Comparison of ENCODE assay signal across 24 cellular contexts in the genomic region with DNA sequence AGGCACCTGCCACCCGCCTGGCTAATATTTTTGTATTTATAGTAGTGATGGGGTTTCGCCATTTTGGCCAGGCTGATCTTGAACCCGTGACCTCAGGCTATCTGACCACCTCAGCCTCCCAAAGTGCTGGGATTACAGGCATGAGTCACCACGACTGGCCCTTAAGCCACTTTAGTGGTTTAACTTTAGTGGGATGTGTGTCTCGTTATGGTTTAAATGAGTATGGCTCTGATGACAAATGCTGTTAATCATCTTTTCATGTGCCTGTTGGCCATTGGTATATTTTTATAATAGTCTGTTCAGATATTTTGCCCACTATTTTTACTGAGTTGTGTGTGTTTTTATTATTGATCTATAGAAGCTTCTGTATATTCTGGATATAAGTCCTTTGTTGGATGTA.
"Had no signal": no experiment of that assay in that cellular context is flagged by ENCODE, and none has a peak within 500 bp of the region (broad histone marks: within the 10 kb centered on the region; RNA-seq: fewer than 3 reads in every experiment).

No MANE protein-coding gene starts in this region.

- H3K36me3 Mint-ChIP-seq: naive thymus-derived CD4-positive, alpha-beta T cell had no signal

- H3K4me3 ChIP-seq: colonic mucosa, esophagus muscularis mucosa, gastroesophageal sphincter, heart left ventricle, hepatocyte, left lung, lower lobe of right lung had no signal

- H2AFZ ChIP-seq: hepatocyte had no signal

- H3K27me3 ChIP-seq: colonic mucosa, esophagus muscularis mucosa, gastroesophageal sphincter, heart left ventricle, hepatocyte, left lung had no signal

- H3K4me1 Mint-ChIP-seq: immature natural killer cell had no signal

- H3K36me3 ChIP-seq: colonic mucosa, esophagus muscularis mucosa, gastroesophageal sphincter, heart left ventricle, left lung, lower lobe of right lung had no signal

- H3K9me3 Mint-ChIP-seq: effector memory CD8-positive, alpha-beta T cell had no signal

- H3K27ac Mint-ChIP-seq: dendritic cell treated with granulocyte-macrophage colony-stimulating factor and Interleukin-4, amounts not matched to agents 40 ng/mL and 50 ng/mL, for 4 days; effector memory CD8-positive, alpha-beta T cell; endodermal cell; immature natural killer cell; naive thymus-derived CD4-positive, alpha-beta T cell had no signal

- H3K9me3 ChIP-seq: colonic mucosa, esophagus muscularis mucosa, gastroesophageal sphincter, heart left ventricle, lower lobe of right lung had no signal

- H3K27ac ChIP-seq: colonic mucosa, epithelial cell of prostate, esophagus muscularis mucosa, foreskin keratinocyte, gastroesophageal sphincter, heart left ventricle, hepatocyte, left lung, lower lobe of right lung had no signal

- ATAC-seq: effector memory CD8-positive, alpha-beta T cell; foreskin keratinocyte; gastroesophageal sphincter; heart left ventricle; left lung; left ventricle myocardium superior; lower lobe of right lung; naive thymus-derived CD4-positive, alpha-beta T cell had no signal

- DNase-seq: colonic mucosa; cortex of kidney; effector CD8-positive, alpha-beta T cell; effector memory CD8-positive, alpha-beta T cell; endodermal cell; erythroblast; foreskin keratinocyte; heart left ventricle; hypothalamus; immature natural killer cell; islet precursor cell; kidney; kidney glomerular epithelial cell; left lung; left ventricle myocardium superior; lower lobe of right lung; mesendoderm; midbrain; naive thymus-derived CD4-positive, alpha-beta T cell had no signal

- H3K4me2 ChIP-seq: hepatocyte had no signal

- H3K4me1 ChIP-seq: colonic mucosa, esophagus muscularis mucosa, foreskin keratinocyte, gastroesophageal sphincter, left lung, lower lobe of right lung had no signal

- H3K4me3 Mint-ChIP-seq: dendritic cell treated with granulocyte-macrophage colony-stimulating factor and Interleukin-4, amounts not matched to agents 40 ng/mL and 50 ng/mL, for 4 days; effector memory CD8-positive, alpha-beta T cell; endodermal cell; immature natural killer cell; naive thymus-derived CD4-positive, alpha-beta T cell had no signal

- H3K27me3 Mint-ChIP-seq: dendritic cell treated with granulocyte-macrophage colony-stimulating factor and Interleukin-4, amounts not matched to agents 40 ng/mL and 50 ng/mL, for 4 days had no signal
